Comparison of ENCODE assay signal across 8 cellular contexts in genomic region chr1:110203021-110203661, GRCh38. TPM values are rescaled to one million over a fixed set of nuclear protein-coding genes. Genes with fewer than 3 reads are reported as not detected.
DNase-seq lines count a peak whose midpoint lies in the region; ATAC-seq, FAIRE-seq and TF ChIP-seq lines count a peak whose summit lies in the region.

No MANE protein-coding gene starts in this region.

- H4K20me1 ChIP-seq in IMR-90 (ENCODE audit: insufficient read depth, low read length): no peaks in the 10 kb centered on the region

- TF ChIP-seq POLR2A in IMR-90 (IDR thresholded peaks at IDR 0.05; ENCODE audit: low read depth, low read length): no peak
- TF ChIP-seq POLR2A in thyroid gland (IDR thresholded peaks at IDR 0.05): no peak

- H2AK9ac ChIP-seq in IMR-90 (replicated peaks; ENCODE audit: low read depth, low read length, poor library complexity): no peak overlapping the region

- H3K56ac ChIP-seq in IMR-90 (ENCODE audit: extremely low read depth, insufficient read depth, low read length): no peak overlapping the region

- H3K4me1 ChIP-seq in IMR-90 (ENCODE audit: control insufficient read depth, insufficient read depth, low read length) (0 out of 2 replicates have a peak, but pooled peaks cover 1% of the 10 kb centered on the region), thyroid gland (no peaks in the 10 kb centered on the region)

- ATAC-seq in IMR-90 (ENCODE audit: low read depth): peak; percentile 86
- ATAC-seq in esophagus mucosa: peak; percentile 35
- no peak for ATAC-seq in HG03378 (IDR thresholded peaks at IDR 0.05; ENCODE audit: unreplicated experiment)

- POLR2A ChIA-PET in IMR-90 (lab: Charles Lee; ENCODE audit: unreplicated experiment): no interaction called here

- H4K91ac ChIP-seq in IMR-90 (ENCODE audit: insufficient read depth, low read depth, low read length): no peak overlapping the region; the same call in 1 of the 2 replicates

- H2AK5ac ChIP-seq in IMR-90 (ENCODE audit: low read depth, low read length): no peak overlapping the region

- H2BK120ac ChIP-seq in IMR-90 (ENCODE audit: low read depth, low read length): no peak overlapping the region

- H3K18ac ChIP-seq in IMR-90 (ENCODE audit: low read depth, low read length): no peak overlapping the region

- no peak overlapping the region for H3K4me2 ChIP-seq in IMR-90 (ENCODE audit: low read depth, low read length)

- TF ChIP-seq RAD21 in IMR-90 (IDR thresholded peaks at IDR 0.05; ENCODE audit: low read length): peak; percentile 87

- no peak overlapping the region for H3K27ac ChIP-seq in IMR-90 (ENCODE audit: insufficient read depth, low read length)
- no peak overlapping the region for H3K27ac ChIP-seq in thyroid gland

- H2BK15ac ChIP-seq in IMR-90 (ENCODE audit: low read depth, low read length): no peak overlapping the region

- H3K27me3 ChIP-seq in IMR-90 (ENCODE audit: control insufficient read depth, insufficient read depth, low read length): no peaks in the 10 kb centered on the region; the same call in 1 of the 2 replicates
- no peaks in the 10 kb centered on the region for H3K27me3 ChIP-seq in thyroid gland

- dilution Hi-C loops in IMR-90 (cut with HindIII; ENCODE audit: low sequenced_read_pairs, unreplicated experiment): no loop called here

- intact Hi-C loops in IMR-90 (cut with micrococcal nuclease): loop anchor here (1.0 to 2.0 kb wide), 4 partner anchors 109 to 293 kb away; no protein-coding TSS in a partner anchor
- intact Hi-C loops in thyroid gland (cut with DNase I): loop anchor here (2.0 to 10.0 kb wide), 2 partner anchors 262 to 292 kb away; no protein-coding TSS in a partner anchor

- H2BK5ac ChIP-seq in IMR-90 (ENCODE audit: low read depth, low read length, poor library complexity, severe bottlenecking): no peak overlapping the region

- no peak overlapping the region for H2BK20ac ChIP-seq in IMR-90 (ENCODE audit: low read depth, low read length)

- no peak overlapping the region for H3K23ac ChIP-seq in IMR-90 (ENCODE audit: low read depth, low read length)

- peak; percentile 56 for FAIRE-seq in D721Med (lab: Jason Lieb, UNC)

- H3K36me3 Mint-ChIP-seq in nephron progenitor cell (ENCODE audit: low read depth): no peaks in the 10 kb centered on the region

- H4K8ac ChIP-seq in IMR-90 (ENCODE audit: low read depth in 2 of 2, low read length in 2 of 2): no peak overlapping the region

- CTCF ChIA-PET in IMR-90 (lab: Yijun Ruan, JAX): interaction anchor here (0.9 to 4.4 kb wide), 11 partner anchors 23 to 293 kb away, joined by 3 to 31 read pairs (median 7); no protein-coding TSS in a partner anchor

- in situ Hi-C loops in IMR-90 (cut with MboI; ENCODE audit: low sequenced_read_pairs): loop anchor here (5.0 to 10.0 kb wide), 3 partner anchors 104 to 259 kb away; no protein-coding TSS in a partner anchor

- H3K4me3 Mint-ChIP-seq in nephron progenitor cell: no peak overlapping the region

- no peaks in the 10 kb centered on the region for H3K79me1 ChIP-seq in IMR-90 (ENCODE audit: low read depth in 1 of 2, low read length in 2 of 2)

- no peak overlapping the region for H4K5ac ChIP-seq in IMR-90 (ENCODE audit: low read depth, low read length)

- H3K4me3 ChIP-seq in IMR-90 (ENCODE audit: insufficient read depth, low read depth, low read length) (no peak overlapping the region), thyroid gland (replicated peaks in 1 of 3) (no peak overlapping the region)

- H3K4me1 Mint-ChIP-seq in nephron progenitor cell: peaks cover 5% of the 10 kb centered on the region

- BruUV-seq in IMR-90 (replicated peaks; lab: Mats Ljungman, UMichigan): no TSS peak

- no peaks in the 10 kb centered on the region for H3K9me3 Mint-ChIP-seq in nephron progenitor cell

- DNase-seq in D721Med (ENCODE audit: insufficient read length, low spot score) (peak; percentile 49), IMR-90 (peak; percentile 66), OCI-M1 (lab: John Stamatoyannopoulos, UW) (peak; percentile 82), nephron progenitor cell (peak; percentile 69), thyroid gland (peak; percentile 49 to 50)
- DNase-seq in activated CD8-positive, alpha-beta memory T cell treated with anti-CD3 and anti-CD28 coated beads, Interleukin-2, amount 50 U/mL, for 4 hours: peak; percentile 62

- 0% methylated on average over 1 of the region's 6 CpGs; no CpG with 5 or more reads in 1 of the 2 experiments for WGBS in IMR-90 (ENCODE audit: extremely low coverage in 2 of 2, insufficient read length in 1 of 2), 2 experiments
- WGBS in thyroid gland, 2 donors: 34 to 36% methylated on average over 6 of the region's 6 CpGs

- no peak overlapping the region for H3K9ac ChIP-seq in IMR-90 (ENCODE audit: low read depth, low read length)

- H3K4ac ChIP-seq in IMR-90 (ENCODE audit: low read depth, low read length): no peak overlapping the region

- no peak overlapping the region for H3K14ac ChIP-seq in IMR-90 (replicated peaks; ENCODE audit: low read depth, low read length)

- H3K9me3 ChIP-seq in IMR-90 (ENCODE audit: control insufficient read depth, insufficient read depth, low read length) (no peaks in the 10 kb centered on the region), thyroid gland (no peaks in the 10 kb centered on the region)

- no peaks in the 10 kb centered on the region for H3K36me3 ChIP-seq in IMR-90 (ENCODE audit: control insufficient read depth, insufficient read depth, low read length)
- no peaks in the 10 kb centered on the region for H3K36me3 ChIP-seq in thyroid gland

- peak; percentile 91 for TF ChIP-seq CTCF in D721Med (IDR thresholded peaks at IDR 0.05; ENCODE audit: insufficient read depth, missing control alignments)
- peak; percentile 85 for TF ChIP-seq CTCF in IMR-90 (conservative IDR thresholded peaks at IDR 0.05; ENCODE audit: low read depth, low read length)
- TF ChIP-seq CTCF in nephron progenitor cell (IDR thresholded peaks at IDR 0.05): peak; percentile 82
- peak; percentile 60 to 88 (median 73) for TF ChIP-seq CTCF in thyroid gland (IDR thresholded peaks at IDR 0.05)

- peak overlapping the region; percentile 71 for H2AFZ ChIP-seq in IMR-90 (replicated peaks; ENCODE audit: low read length, poor library complexity)

- H3K27ac Mint-ChIP-seq in nephron progenitor cell: no peak overlapping the region

- peaks cover 30% of the 10 kb centered on the region for H3K27me3 Mint-ChIP-seq in nephron progenitor cell (ENCODE audit: low read depth, poor library complexity)

- H3K9me1 ChIP-seq in IMR-90 (ENCODE audit: insufficient read depth, low read length): no peaks in the 10 kb centered on the region

TF ChIP-seq in IMR-90, 13 proteins besides CTCF, POLR2A, EP300 and RAD21:
- TF ChIP-seq SMC3 (IDR thresholded peaks at IDR 0.05; ENCODE audit: low read depth, low read length): peak; percentile 90
- TF ChIP-seq BHLHE40 (IDR thresholded peaks at IDR 0.05; ENCODE audit: low read depth, low read length): no peak

RNA-seq across cellular contexts. Expression of gene KCNC4, which starts 7.0 kb away (rescaled TPM):
- total RNA-seq in IMR-90 (2012; rRNA removed) (0.18 and 0.28 TPM in 2 replicates), esophagus mucosa (5.8 TPM), thyroid gland (10 to 100 TPM in 1 of 4 donors, 1 to 10 TPM in 3; 3.8 to 12.5 (median 4.6) TPM)
- polyA plus RNA-seq in IMR-90 (2012; rRNA removed): 1.9 and 2.3 TPM in 2 replicates
- polyA plus RNA-seq in IMR-90 (2012; cell fraction: cytosol; rRNA removed): 1.3 and 2.1 TPM in 2 replicates
- 2.6 and 5.8 TPM in 2 replicates for polyA plus RNA-seq in IMR-90 (2012; cell fraction: nucleus; rRNA removed; ENCODE audit: low replicate concordance)

RNA-seq across cellular contexts. Expression of gene SLC6A17, which starts 52.8 kb away (rescaled TPM):
- total RNA-seq in IMR-90 (2012; rRNA removed) (0.54 and 0.83 TPM in 2 replicates), esophagus mucosa (0.28 TPM), thyroid gland (under 1 TPM; under 0.01 to 0.49 (median 0.18) TPM)
- polyA plus RNA-seq in IMR-90 (2012; rRNA removed): 0.82 and 1.8 TPM in 2 replicates
- polyA plus RNA-seq in IMR-90 (2012; cell fraction: cytosol; rRNA removed): 0.38 and 0.54 TPM in 2 replicates
- 0.87 and 2.2 TPM in 2 replicates for polyA plus RNA-seq in IMR-90 (2012; cell fraction: nucleus; rRNA removed; ENCODE audit: low replicate concordance)
